16 cellular contexts compared by ENCODE assay signal in the genomic region with DNA sequence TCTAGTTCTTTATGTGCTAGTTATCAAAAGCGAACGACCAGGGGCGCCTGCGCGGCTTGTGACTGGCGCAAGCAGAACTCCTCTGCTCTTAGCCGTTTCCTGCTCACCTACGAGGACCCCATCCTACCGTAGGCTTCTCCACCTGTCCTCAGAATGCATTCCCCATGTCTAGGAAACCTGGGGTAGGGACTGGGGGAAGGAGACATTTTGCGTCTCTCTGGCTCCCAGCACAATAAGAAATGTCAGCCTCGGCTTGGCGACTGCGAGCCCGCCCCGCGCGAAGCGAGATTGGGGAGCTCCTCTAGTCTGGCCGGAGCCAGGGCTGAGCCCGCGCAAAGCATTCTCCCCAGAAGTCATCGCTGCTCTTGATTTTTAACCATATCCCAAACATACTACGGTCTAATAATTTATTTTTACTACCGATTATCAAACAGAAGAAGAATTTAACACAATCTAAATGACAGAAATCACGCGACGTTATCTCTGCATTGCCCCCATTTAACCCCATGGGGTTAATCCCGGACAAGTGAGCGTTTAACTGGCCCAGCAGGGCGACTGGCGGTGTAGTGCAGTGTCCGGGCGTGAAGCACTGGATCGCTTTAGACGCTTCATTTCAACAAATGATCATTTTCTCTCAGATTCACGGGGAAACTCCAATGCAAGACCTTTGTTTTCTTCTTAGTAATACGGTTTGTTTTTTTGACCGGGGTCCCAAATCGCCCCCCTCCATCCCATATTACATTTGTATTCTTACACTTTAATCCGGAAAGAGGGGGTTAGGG. TPM values are rescaled to one million over a fixed set of nuclear protein-coding genes. Genes with fewer than 3 reads are reported as not detected.
DNase-seq lines count a peak whose midpoint lies in the region; TF ChIP-seq lines count a peak whose summit lies in the region.
"Had no signal": no experiment of that assay in that cellular context is flagged by ENCODE, and none has a peak within 500 bp of the region (broad histone marks: within the 10 kb centered on the region; RNA-seq: fewer than 3 reads in every experiment).

No MANE protein-coding gene starts in this region.

- no peak overlapping the region for H2BK15ac ChIP-seq in neuronal stem cell (ENCODE audit: low read length)

- H2BK120ac ChIP-seq in neuronal stem cell (ENCODE audit: low read depth, low read length), result no peak overlapping the region

- H3K79me1 ChIP-seq in neuronal stem cell (ENCODE audit: low read depth, low read length), result no peaks in the 10 kb centered on the region

- H2BK5ac ChIP-seq in neuronal stem cell (ENCODE audit: low read length), result no peak overlapping the region

- no peak overlapping the region for H2AK5ac ChIP-seq in neuronal stem cell (ENCODE audit: low read depth, low read length)

- intact Hi-C loops in posterior vena cava (cut with DNase I), result no loop called here

- no peak overlapping the region for H3K18ac ChIP-seq in neuronal stem cell (ENCODE audit: low read length)

- no peak overlapping the region for H2BK12ac ChIP-seq in neuronal stem cell (ENCODE audit: low read length)

- no peak overlapping the region for H4K8ac ChIP-seq in neuronal stem cell (ENCODE audit: low read depth, low read length)

- H3K4me2 ChIP-seq in fibroblast of lung (ENCODE audit: extremely low read depth, insufficient read depth, low read length), result peak overlapping the region; percentile 15
- H3K4me2 ChIP-seq in neuronal stem cell (ENCODE audit: insufficient read depth, low read length, poor library complexity, severe bottlenecking), result no peak overlapping the region

- no peak for TF ChIP-seq CTCF in fibroblast of lung (conservative IDR thresholded peaks at IDR 0.05 in 1 of 2, IDR thresholded peaks at IDR 0.05 in 1 of 2; ENCODE audit: low read depth in 1 of 2, low read length in 2 of 2)

- WGBS in neuronal stem cell (ENCODE audit: extremely low coverage in 2 of 2, insufficient read length in 2 of 2, insufficient replicate concordance in 1 of 2), 2 donors, result no CpG with 5 or more reads among the region's 40 CpGs

- DNase-seq in NCI-H748 (lab: John Stamatoyannopoulos, UW; ENCODE audit: unreplicated experiment) (peak; percentile 24), NCI-H748 treated with DMSO at 0.1 percent for 48 hours (lab: John Stamatoyannopoulos, UW) (no peak), fibroblast of lung (ENCODE audit: low read depth in 2 of 2) (no peak), neuronal stem cell (ENCODE audit: low spot score) (peak; percentile 35), posterior vena cava (ENCODE audit: low spot score) (no peak), NCI-H128 (lab: John Stamatoyannopoulos, UW; ENCODE audit: unreplicated experiment) (no peak), middle frontal gyrus (ENCODE audit: extremely low spot score, low spot score) (no peak)
- DNase-seq: 8988T; activated effector memory CD4-positive, alpha-beta T cell treated with Interleukin-2 at 50 U/mL for 16 hours; CD8-positive, alpha-beta memory T cell; effector memory CD8-positive, alpha-beta T cell; foreskin melanocyte; NCI-H1048; right cardiac atrium had no signal

- H3K4me3 ChIP-seq in HUES6 (ENCODE audit: low read depth, low read length), result peak overlapping the region; percentile 57
- H3K4me3 ChIP-seq in fibroblast of lung (replicated peaks in 1 of 4; ENCODE audit: control extremely low read depth in 1 of 4, insufficient read depth in 1 of 4, low read depth in 3 of 4, low read length in 4 of 4), result no peak overlapping the region
- no peak overlapping the region for H3K4me3 ChIP-seq in neuronal stem cell (ENCODE audit: low read length in 2 of 2)

- no peaks in the 10 kb centered on the region for H3K36me3 ChIP-seq in HUES6 (ENCODE audit: control insufficient read depth, insufficient read depth, low read length)
- no peaks in the 10 kb centered on the region for H3K36me3 ChIP-seq in fibroblast of lung (ENCODE audit: control insufficient read depth, insufficient read depth, low read length)
- no peaks in the 10 kb centered on the region for H3K36me3 ChIP-seq in neuronal stem cell (replicated peaks in 1 of 2; ENCODE audit: control insufficient read depth in 2 of 2, insufficient read depth in 2 of 2, low read length in 2 of 2)

- H3K23ac ChIP-seq in neuronal stem cell (ENCODE audit: low read depth, low read length, poor library complexity), result no peak overlapping the region

- no peaks in the 10 kb centered on the region for H3K79me2 ChIP-seq in fibroblast of lung (ENCODE audit: control insufficient read depth, insufficient read depth, low read length)

- H3K9me3 ChIP-seq in HUES6 (ENCODE audit: control insufficient read depth, insufficient read depth, low read depth, low read length), result no peaks in the 10 kb centered on the region
- H3K9me3 ChIP-seq in fibroblast of lung (ENCODE audit: control insufficient read depth, insufficient read depth, low read depth, low read length), result no peaks in the 10 kb centered on the region
- no peaks in the 10 kb centered on the region for H3K9me3 ChIP-seq in neuronal stem cell (replicated peaks in 1 of 2; ENCODE audit: control insufficient read depth in 2 of 2, insufficient read depth in 1 of 2, low read depth in 1 of 2, low read length in 2 of 2)

- H4K91ac ChIP-seq in neuronal stem cell (ENCODE audit: low read depth, low read length, poor library complexity), result no peak overlapping the region

- H3K9ac ChIP-seq in HUES6 (ENCODE audit: low read length) (peak overlapping the region; percentile 10), fibroblast of lung (ENCODE audit: insufficient read depth, low read length) (no peak overlapping the region), neuronal stem cell (ENCODE audit: low read depth, low read length, poor library complexity) (no peak overlapping the region)

- no peak overlapping the region for H3K14ac ChIP-seq in neuronal stem cell (ENCODE audit: low read length)

- H3K4me1 ChIP-seq in HUES6 (ENCODE audit: control insufficient read depth, insufficient read depth, low read length) (peaks cover 62% of the 10 kb centered on the region), fibroblast of lung (ENCODE audit: control insufficient read depth, extremely low read depth, insufficient read depth, low read length) (peaks cover 4% of the 10 kb centered on the region), neuronal stem cell (ENCODE audit: control insufficient read depth in 2 of 2, insufficient read depth in 1 of 2, low read depth in 1 of 2, low read length in 2 of 2) (peaks cover 0 to 5% of the 10 kb centered on the region in 2 donors)

- H4K20me1 ChIP-seq in fibroblast of lung (ENCODE audit: control insufficient read depth, extremely low read depth, insufficient read depth, low read length), result no peaks in the 10 kb centered on the region

- peaks cover 100% of the 10 kb centered on the region for H3K27me3 ChIP-seq in HUES6 (ENCODE audit: control insufficient read depth, insufficient read depth, low read length)
- peaks cover 78% of the 10 kb centered on the region for H3K27me3 ChIP-seq in fibroblast of lung (ENCODE audit: control insufficient read depth, insufficient read depth, low read length)
- peaks cover 43 to 98% (median 93%) of the 10 kb centered on the region in 3 experiments for H3K27me3 ChIP-seq in neuronal stem cell (ENCODE audit: control insufficient read depth in 3 of 3, insufficient read depth in 3 of 3, low read depth in 1 of 3, low read length in 3 of 3)

- H2AFZ ChIP-seq in fibroblast of lung (ENCODE audit: low read length) (no peak overlapping the region), neuronal stem cell (ENCODE audit: low read length) (peak overlapping the region; percentile 16)

- no peak overlapping the region for H3K4ac ChIP-seq in neuronal stem cell (ENCODE audit: low read length)

- H3K27ac ChIP-seq in HUES6 (ENCODE audit: low read depth, low read length), result no peak overlapping the region
- H3K27ac ChIP-seq in fibroblast of lung (ENCODE audit: insufficient read depth, low read length), result no peak overlapping the region
- no peak overlapping the region for H3K27ac ChIP-seq in neuronal stem cell (replicated peaks; ENCODE audit: low read length)

RNA-seq across cellular contexts. Expression of gene PITX2, which starts 7.9 kb away (rescaled TPM):
- total RNA-seq in fibroblast of lung (0.26 and 0.33 TPM in 2 replicates), posterior vena cava (under 1 TPM; 0.19 to 0.43 TPM)
- 0.40 and 0.41 TPM in 2 replicates for polyA plus RNA-seq in fibroblast of lung
- 0.43 and 0.65 TPM in 2 replicates for polyA plus RNA-seq in fibroblast of lung (2012)
- polyA minus RNA-seq in fibroblast of lung (ENCODE audit: low replicate concordance), result not detected in 2 replicates
- not detected for polyA plus RNA-seq in neuronal stem cell (2013, experiment 1 of 2)
- polyA plus RNA-seq in neuronal stem cell (2013, experiment 2 of 2), result 0.04 TPM
- total RNA-seq: CD8-positive, alpha-beta memory T cell; G401 had no signal
- polyA plus RNA-seq: CD8-positive, alpha-beta memory T cell had no signal

Comparison
In these comparisons a context has a peak if more than half of its experiments do, and no peak if none do; other contexts are left out.
1. DNase-seq: peak in NCI-H748 (single experiment) and neuronal stem cell (single experiment); none in NCI-H748 treated with DMSO at 0.1 percent for 48 hours (single experiment), fibroblast of lung (0 of 2), posterior vena cava (single experiment), NCI-H128 (single experiment) and middle frontal gyrus (single experiment).